In the genomic region with DNA sequence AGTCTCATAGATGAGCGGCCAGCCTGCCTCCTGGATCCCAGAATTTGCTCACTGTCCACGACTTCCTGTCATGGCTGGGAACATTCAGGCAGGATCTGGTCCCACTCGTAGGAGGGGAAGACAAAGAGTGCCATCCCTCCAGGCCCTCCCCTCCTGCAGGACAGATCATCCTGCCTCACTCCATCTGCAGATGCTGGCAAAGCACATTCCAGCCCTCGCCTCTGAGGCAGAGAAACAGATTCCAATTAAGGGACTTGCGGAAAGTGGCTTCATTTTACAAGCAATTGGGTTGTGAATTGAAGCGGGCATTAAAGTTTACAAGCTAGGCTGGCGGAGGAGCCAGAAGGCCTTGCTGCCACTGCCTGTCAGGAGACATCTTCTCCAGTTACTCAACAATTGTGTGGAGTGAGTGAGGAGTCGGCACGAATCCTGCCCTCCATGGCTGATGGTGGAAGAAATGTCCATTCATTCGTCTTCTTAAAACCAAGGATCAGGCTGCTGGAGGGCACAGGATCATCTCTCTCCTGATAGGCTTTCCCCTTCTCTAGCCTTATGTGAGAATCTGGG, we compare ENCODE assay signal across 15 cellular contexts. TPM values are rescaled to one million over a fixed set of nuclear protein-coding genes. Genes with fewer than 3 reads are reported as not detected.
"Had no signal": no experiment of that assay in that cellular context is flagged by ENCODE, and none has a peak within 500 bp of the region (broad histone marks: within the 10 kb centered on the region; RNA-seq: fewer than 3 reads in every experiment).

No MANE protein-coding gene starts in this region.

- H3K4me3 ChIP-seq: ascending aorta, heart left ventricle, left lung, pancreas, stomach, thoracic aorta had no signal

- H3K4me1 Mint-ChIP-seq: activated naive CD8-positive, alpha-beta T cell treated with anti-CD3 and anti-CD28 coated beads, Interleukin-2, amount 50 U/mL, for 24 hours had no signal

- H3K27me3 ChIP-seq: ascending aorta, left lung, pancreas had no signal

- DNase-seq: activated CD4-positive, alpha-beta T cell treated with anti-CD3 and anti-CD28 coated beads for 4 hours; activated CD8-positive, alpha-beta T cell treated with anti-CD3 and anti-CD28 coated beads, Interleukin-2, amount 10 ng/mL, durations not matched to agents 7 days and 5 days; activated naive CD4-positive, alpha-beta T cell treated with Interleukin-2 at 50 U/mL for 16 hours; activated naive CD8-positive, alpha-beta T cell treated with anti-CD3 and anti-CD28 coated beads, Interleukin-2, amount 50 U/mL, for 24 hours; heart left ventricle; left lung; nephron progenitor cell; pancreas; stomach; T1000; WERI-Rb-1 had no signal

- H3K27ac Mint-ChIP-seq: activated CD8-positive, alpha-beta T cell treated with anti-CD3 and anti-CD28 coated beads, Interleukin-2, amount 10 ng/mL, durations not matched to agents 7 days and 5 days; activated naive CD8-positive, alpha-beta T cell treated with anti-CD3 and anti-CD28 coated beads, Interleukin-2, amount 50 U/mL, for 24 hours; memory B cell; nephron progenitor cell had no signal

- H3K27ac ChIP-seq: ascending aorta, heart left ventricle, left lung, pancreas, stomach, thoracic aorta, WERI-Rb-1 had no signal

- ATAC-seq: activated CD8-positive, alpha-beta T cell treated with anti-CD3 and anti-CD28 coated beads, Interleukin-2, amount 10 ng/mL, durations not matched to agents 7 days and 5 days; activated naive CD8-positive, alpha-beta T cell treated with anti-CD3 and anti-CD28 coated beads, Interleukin-2, amount 50 U/mL, for 24 hours; heart left ventricle; left lung; pancreas had no signal

- H3K9me3 ChIP-seq: ascending aorta, pancreas, stomach, thoracic aorta had no signal

- H3K4me1 ChIP-seq: ascending aorta, left lung, pancreas had no signal

- H3K4me3 Mint-ChIP-seq: activated CD8-positive, alpha-beta T cell treated with anti-CD3 and anti-CD28 coated beads, Interleukin-2, amount 10 ng/mL, durations not matched to agents 7 days and 5 days; activated naive CD8-positive, alpha-beta T cell treated with anti-CD3 and anti-CD28 coated beads, Interleukin-2, amount 50 U/mL, for 24 hours; memory B cell; nephron progenitor cell had no signal

- H3K36me3 Mint-ChIP-seq: memory B cell had no signal

- H3K36me3 ChIP-seq: ascending aorta, heart left ventricle, left lung, pancreas, stomach, thoracic aorta, WERI-Rb-1 had no signal

- H3K9me3 Mint-ChIP-seq: activated naive CD8-positive, alpha-beta T cell treated with anti-CD3 and anti-CD28 coated beads, Interleukin-2, amount 50 U/mL, for 24 hours; memory B cell; nephron progenitor cell had no signal

RNA-seq across cellular contexts. Expression of a gene that starts 41.8 kb away (rescaled TPM):
- total RNA-seq: activated CD8-positive, alpha-beta T cell treated with anti-CD3 and anti-CD28 coated beads, Interleukin-2, amount 10 ng/mL, durations not matched to agents 7 days and 5 days; fibroblast of lung had no signal
- polyA plus RNA-seq: fibroblast of lung had no signal
